24 cellular contexts compared by ENCODE assay signal in genomic region chr11:36394056-36394455, GRCh38.
A peak's percentile ranks its signal among the peaks of the same experiment; 100 is the strongest.
DNase-seq lines count a peak whose midpoint lies in the region; ATAC-seq and TF ChIP-seq lines count a peak whose summit lies in the region.
"Had no signal": no experiment of that assay in that cellular context is flagged by ENCODE, and none has a peak within 500 bp of the region (broad histone marks: within the 10 kb centered on the region; RNA-seq: fewer than 3 reads in every experiment).

No MANE protein-coding gene starts in this region.

- TF ChIP-seq EP300 in esophagus muscularis mucosa (IDR thresholded peaks at IDR 0.05): no peak

- H3K4me3 ChIP-seq in MM.1S (ENCODE audit: low read length) (no peak overlapping the region), esophagus muscularis mucosa (no peak overlapping the region)
- H3K4me3 ChIP-seq: GM12878, HAP-1, upper lobe of left lung had no signal

- H3K9me3 Mint-ChIP-seq in activated naive CD4-positive, alpha-beta T cell treated with anti-CD3 and anti-CD28 coated beads, Interleukin-2, amount 50 U/mL, for 72 hours: peaks cover 0 to 8% of the 10 kb centered on the region in 2 donors
- peaks cover 0 to 5% of the 10 kb centered on the region in 2 donors for H3K9me3 Mint-ChIP-seq in stimulated activated naive CD8-positive, alpha-beta T cell treated with anti-CD3 and anti-CD28 coated beads, Interleukin-15, amount 100 ng/mL, for 72 hours
- H3K9me3 Mint-ChIP-seq: activated T-helper 2 cell treated with anti-CD3 and anti-CD28 coated beads, Interferon-gamma antibody, Interleukin-2, Interleukin-4, amounts not matched to agents 10 μg/mL and 5 μg/mL and 100 μg/mL, durations not matched to agents 14 hours and 24 hours and 36 hours had no signal

- H3K4me2 ChIP-seq in MM.1S (ENCODE audit: low read depth, low read length): no peak overlapping the region

- H3K9ac ChIP-seq in MM.1S (ENCODE audit: low read length): no peak overlapping the region

- WGBS in esophagus muscularis mucosa: 78% methylated on average over 2 of the region's 2 CpGs

- peak overlapping the region in 1 of 2 donors; percentile 5 for H3K4me3 Mint-ChIP-seq in stimulated activated naive CD8-positive, alpha-beta T cell treated with anti-CD3 and anti-CD28 coated beads, Interleukin-15, amount 100 ng/mL, for 72 hours
- H3K4me3 Mint-ChIP-seq: activated CD8-positive, alpha-beta memory T cell treated with anti-CD3 and anti-CD28 coated beads, Interleukin-2, amount 10 ng/mL, durations not matched to agents 7 days and 5 days; naive B cell had no signal

- H3K27ac Mint-ChIP-seq in activated naive CD4-positive, alpha-beta T cell treated with anti-CD3 and anti-CD28 coated beads, Interleukin-2, amount 50 U/mL, for 72 hours: no peak overlapping the region
- H3K27ac Mint-ChIP-seq in stimulated activated naive CD8-positive, alpha-beta T cell treated with anti-CD3 and anti-CD28 coated beads, Interleukin-15, amount 100 ng/mL, for 72 hours: no peak overlapping the region
- H3K27ac Mint-ChIP-seq: activated CD8-positive, alpha-beta memory T cell treated with anti-CD3 and anti-CD28 coated beads, Interleukin-2, amount 10 ng/mL, durations not matched to agents 7 days and 5 days had no signal

- peak; percentile 41 to 69 for ATAC-seq in activated naive CD4-positive, alpha-beta T cell treated with anti-CD3 and anti-CD28 coated beads, Interleukin-2, amount 50 U/mL, for 72 hours
- peak; percentile 67 for ATAC-seq in stimulated activated naive CD8-positive, alpha-beta T cell treated with anti-CD3 and anti-CD28 coated beads, Interleukin-15, amount 100 ng/mL, for 72 hours
- ATAC-seq: activated CD8-positive, alpha-beta memory T cell treated with anti-CD3 and anti-CD28 coated beads, Interleukin-2, amount 10 ng/mL, durations not matched to agents 7 days and 5 days; GM12878 had no signal

- H3K27me3 Mint-ChIP-seq in stimulated activated naive CD8-positive, alpha-beta T cell treated with anti-CD3 and anti-CD28 coated beads, Interleukin-15, amount 100 ng/mL, for 72 hours: peaks cover 36% of the 10 kb centered on the region
- H3K27me3 Mint-ChIP-seq: naive B cell had no signal

- H3K27me3 ChIP-seq in MM.1S (replicated peaks; ENCODE audit: insufficient read depth, low read length) (no peaks in the 10 kb centered on the region), esophagus muscularis mucosa (peaks cover 0 to 4% (median 0%) of the 10 kb centered on the region in 4 donors)
- H3K27me3 ChIP-seq: brain microvascular endothelial cell, upper lobe of left lung had no signal

- peaks cover 57% of the 10 kb centered on the region for H3K4me1 Mint-ChIP-seq in stimulated activated naive CD8-positive, alpha-beta T cell treated with anti-CD3 and anti-CD28 coated beads, Interleukin-15, amount 100 ng/mL, for 72 hours

- H4K20me1 ChIP-seq in MM.1S (ENCODE audit: insufficient read depth, low read length): no peaks in the 10 kb centered on the region

- intact Hi-C loops in esophagus muscularis mucosa (cut with DNase I): no loop called here

- no peaks in the 10 kb centered on the region for H3K9me2 ChIP-seq in MM.1S (replicated peaks; ENCODE audit: insufficient read depth, low read length)

- no peaks in the 10 kb centered on the region for H3F3A ChIP-seq in MM.1S (ENCODE audit: insufficient read depth, low read length)

- H3K36me3 ChIP-seq in MM.1S (replicated peaks; ENCODE audit: insufficient read depth, low read length) (no peaks in the 10 kb centered on the region), esophagus muscularis mucosa (no peaks in the 10 kb centered on the region)
- H3K36me3 ChIP-seq: HAP-1, upper lobe of left lung had no signal

- H3K27ac ChIP-seq in MM.1S (ENCODE audit: low read length) (no peak overlapping the region), esophagus muscularis mucosa (replicated peaks in 1 of 4) (no peak overlapping the region)
- H3K27ac ChIP-seq: brain microvascular endothelial cell, upper lobe of left lung had no signal

- DNase-seq in activated naive CD4-positive, alpha-beta T cell treated with anti-CD3 and anti-CD28 coated beads, Interleukin-2, amount 50 U/mL, for 72 hours (ENCODE audit: low spot score in 2 of 2): peak in 1 of 2 donors; percentile 24
- no peak for DNase-seq in activated naive CD4-positive, alpha-beta T cell treated with Interleukin-2 at 50 U/mL for 16 hours
- DNase-seq in MM.1S: peak; percentile 10
- DNase-seq in central memory CD4-positive, alpha-beta T cell: peak; percentile 10
- DNase-seq in stimulated activated naive CD8-positive, alpha-beta T cell treated with anti-CD3 and anti-CD28 coated beads, Interleukin-15, amount 100 ng/mL, for 72 hours: no peak
- no peak for DNase-seq in HK-2 (ENCODE audit: unreplicated experiment)
- no peak for DNase-seq in esophagus muscularis mucosa (ENCODE audit: extremely low spot score)
- DNase-seq: activated CD4-positive, alpha-beta T cell treated with anti-CD3 and anti-CD28 coated beads for 1 hour; activated CD8-positive, alpha-beta memory T cell treated with anti-CD3 and anti-CD28 coated beads, Interleukin-2, amount 10 ng/mL, durations not matched to agents 7 days and 5 days; amniotic stem cell; brain microvascular endothelial cell; C1 segment of cervical spinal cord; EL; IMR-90; islet precursor cell; naive B cell; NCI-H2029 treated with DMSO at 0.1 percent for 48 hours; NCI-H345; NCI-H748 treated with DMSO at 0.1 percent for 48 hours; occipital lobe; upper lobe of left lung had no signal

- H3K9me3 ChIP-seq in MM.1S (replicated peaks; ENCODE audit: insufficient read depth, low read length): no peaks in the 10 kb centered on the region
- no peaks in the 10 kb centered on the region for H3K9me3 ChIP-seq in esophagus muscularis mucosa
- H3K9me3 ChIP-seq: HAP-1, upper lobe of left lung had no signal

- H2AFZ ChIP-seq in MM.1S (ENCODE audit: low read length): no peak overlapping the region

- no peaks in the 10 kb centered on the region for H3K79me2 ChIP-seq in MM.1S (ENCODE audit: low read length)

- TF ChIP-seq CTCF in MM.1S (IDR thresholded peaks at IDR 0.05; ENCODE audit: low read length) (no peak), esophagus muscularis mucosa (IDR thresholded peaks at IDR 0.05) (no peak)

- no peak for TF ChIP-seq POLR2A in esophagus muscularis mucosa (IDR thresholded peaks at IDR 0.05; ENCODE audit: low read depth)

- peaks cover 0 to 35% of the 10 kb centered on the region in 2 donors for H3K36me3 Mint-ChIP-seq in activated naive CD4-positive, alpha-beta T cell treated with anti-CD3 and anti-CD28 coated beads, Interleukin-2, amount 50 U/mL, for 72 hours
- H3K36me3 Mint-ChIP-seq: activated CD8-positive, alpha-beta memory T cell treated with anti-CD3 and anti-CD28 coated beads, Interleukin-2, amount 10 ng/mL, durations not matched to agents 7 days and 5 days had no signal

- H3K4me1 ChIP-seq in MM.1S (ENCODE audit: low read length): no peaks in the 10 kb centered on the region
- no peaks in the 10 kb centered on the region for H3K4me1 ChIP-seq in esophagus muscularis mucosa
- H3K4me1 ChIP-seq: HAP-1 had no signal

Comparison
In these comparisons a context has a peak if more than half of its experiments do, and no peak if none do; other contexts are left out.
1. DNase-seq: peak in MM.1S (single experiment) and central memory CD4-positive, alpha-beta T cell (single experiment); none in activated naive CD4-positive, alpha-beta T cell treated with Interleukin-2 at 50 U/mL for 16 hours (single experiment), stimulated activated naive CD8-positive, alpha-beta T cell treated with anti-CD3 and anti-CD28 coated beads, Interleukin-15, amount 100 ng/mL, for 72 hours (0 of 2), HK-2 (single experiment) and esophagus muscularis mucosa (single experiment).